1 cellular context compared by ENCODE assay signal in the genomic region with DNA sequence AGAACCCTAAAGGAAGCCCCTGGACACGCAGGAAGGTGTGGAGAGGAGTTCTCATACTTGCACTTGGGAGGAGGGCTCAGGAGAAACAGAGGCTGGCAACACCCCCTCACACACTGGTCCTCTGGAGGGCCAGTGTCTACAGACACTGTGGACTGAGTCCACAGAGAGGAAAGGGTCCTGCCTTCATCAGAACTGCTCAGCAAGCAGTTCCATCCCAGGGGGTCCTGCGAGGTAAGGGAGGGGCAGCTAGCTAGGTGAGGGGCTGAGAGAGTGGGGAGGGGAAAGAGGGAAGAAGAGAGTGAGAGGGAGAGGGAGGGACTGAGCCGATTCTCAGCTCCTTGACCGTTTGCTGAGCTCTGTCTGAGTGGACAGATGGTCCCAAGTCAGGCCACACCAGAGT.
TF ChIP-seq lines count a peak whose summit lies in the region.

No MANE protein-coding gene starts in this region.

TF ChIP-seq in HepG2, 621 proteins besides CTCF, POLR2A, EP300 and RAD21:
- TF ChIP-seq, protein P1, sequence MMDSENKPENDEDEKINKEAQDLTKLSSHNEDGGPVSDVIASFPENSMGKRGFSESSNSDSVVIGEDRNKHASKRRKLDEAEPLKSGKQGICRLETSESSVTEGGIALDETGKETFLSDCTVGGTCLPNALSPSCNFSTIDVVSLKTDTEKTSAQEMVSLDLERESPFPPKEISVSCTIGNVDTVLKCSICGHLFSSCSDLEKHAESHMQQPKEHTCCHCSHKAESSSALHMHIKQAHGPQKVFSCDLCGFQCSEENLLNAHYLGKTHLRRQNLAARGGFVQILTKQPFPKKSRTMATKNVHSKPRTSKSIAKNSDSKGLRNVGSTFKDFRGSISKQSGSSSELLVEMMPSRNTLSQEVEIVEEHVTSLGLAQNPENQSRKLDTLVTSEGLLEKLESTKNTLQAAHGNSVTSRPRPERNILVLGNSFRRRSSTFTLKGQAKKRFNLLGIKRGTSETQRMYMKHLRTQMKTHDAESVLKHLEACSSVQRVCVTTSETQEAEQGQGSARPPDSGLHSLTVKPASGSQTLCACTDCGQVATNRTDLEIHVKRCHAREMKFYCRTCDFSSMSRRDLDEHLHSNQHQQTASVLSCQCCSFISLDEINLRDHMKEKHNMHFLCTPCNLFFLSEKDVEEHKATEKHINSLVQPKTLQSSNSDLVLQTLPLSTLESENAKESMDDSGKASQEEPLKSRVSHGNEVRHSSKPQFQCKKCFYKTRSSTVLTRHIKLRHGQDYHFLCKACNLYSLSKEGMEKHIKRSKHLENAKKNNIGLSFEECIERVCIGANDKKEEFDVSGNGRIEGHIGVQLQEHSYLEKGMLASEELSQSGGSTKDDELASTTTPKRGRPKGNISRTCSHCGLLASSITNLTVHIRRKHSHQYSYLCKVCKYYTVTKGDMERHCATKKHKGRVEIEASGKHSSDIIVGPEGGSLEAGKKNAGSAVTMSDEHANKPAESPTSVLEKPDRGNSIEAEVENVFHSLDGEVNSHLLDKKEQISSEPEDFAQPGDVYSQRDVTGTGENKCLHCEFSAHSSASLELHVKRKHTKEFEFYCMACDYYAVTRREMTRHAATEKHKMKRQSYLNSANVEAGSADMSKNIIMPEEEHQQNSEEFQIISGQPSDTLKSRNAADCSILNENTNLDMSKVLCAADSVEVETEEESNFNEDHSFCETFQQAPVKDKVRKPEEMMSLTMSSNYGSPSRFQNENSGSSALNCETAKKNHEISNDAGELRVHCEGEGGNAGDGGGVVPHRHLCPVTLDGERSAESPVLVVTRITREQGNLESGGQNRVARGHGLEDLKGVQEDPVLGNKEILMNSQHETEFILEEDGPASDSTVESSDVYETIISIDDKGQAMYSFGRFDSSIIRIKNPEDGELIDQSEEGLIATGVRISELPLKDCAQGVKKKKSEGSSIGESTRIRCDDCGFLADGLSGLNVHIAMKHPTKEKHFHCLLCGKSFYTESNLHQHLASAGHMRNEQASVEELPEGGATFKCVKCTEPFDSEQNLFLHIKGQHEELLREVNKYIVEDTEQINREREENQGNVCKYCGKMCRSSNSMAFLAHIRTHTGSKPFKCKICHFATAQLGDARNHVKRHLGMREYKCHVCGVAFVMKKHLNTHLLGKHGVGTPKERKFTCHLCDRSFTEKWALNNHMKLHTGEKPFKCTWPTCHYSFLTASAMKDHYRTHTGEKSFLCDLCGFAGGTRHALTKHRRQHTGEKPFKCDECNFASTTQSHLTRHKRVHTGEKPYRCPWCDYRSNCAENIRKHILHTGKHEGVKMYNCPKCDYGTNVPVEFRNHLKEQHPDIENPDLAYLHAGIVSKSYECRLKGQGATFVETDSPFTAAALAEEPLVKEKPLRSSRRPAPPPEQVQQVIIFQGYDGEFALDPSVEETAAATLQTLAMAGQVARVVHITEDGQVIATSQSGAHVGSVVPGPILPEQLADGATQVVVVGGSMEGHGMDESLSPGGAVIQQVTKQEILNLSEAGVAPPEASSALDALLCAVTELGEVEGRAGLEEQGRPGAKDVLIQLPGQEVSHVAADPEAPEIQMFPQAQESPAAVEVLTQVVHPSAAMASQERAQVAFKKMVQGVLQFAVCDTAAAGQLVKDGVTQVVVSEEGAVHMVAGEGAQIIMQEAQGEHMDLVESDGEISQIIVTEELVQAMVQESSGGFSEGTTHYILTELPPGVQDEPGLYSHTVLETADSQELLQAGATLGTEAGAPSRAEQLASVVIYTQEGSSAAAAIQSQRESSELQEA (CRISPR knock-in tag; IDR thresholded peaks at IDR 0.05; ENCODE audit: not compliant biosample characterization), result no peak
- TF ChIP-seq, protein P2, sequence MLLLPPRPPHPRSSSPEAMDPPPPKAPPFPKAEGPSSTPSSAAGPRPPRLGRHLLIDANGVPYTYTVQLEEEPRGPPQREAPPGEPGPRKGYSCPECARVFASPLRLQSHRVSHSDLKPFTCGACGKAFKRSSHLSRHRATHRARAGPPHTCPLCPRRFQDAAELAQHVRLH (CRISPR knock-in tag; IDR thresholded peaks at IDR 0.05; ENCODE audit: borderline replicate concordance, low read depth), result no peak
- TF ChIP-seq ZBTB1 (CRISPR knock-in tag; IDR thresholded peaks at IDR 0.05; ENCODE audit: borderline replicate concordance) (no peak), CBX2 (IDR thresholded peaks at IDR 0.05; ENCODE audit: low read depth, low read length) (no peak), CBX2 (CRISPR knock-in tag; IDR thresholded peaks at IDR 0.05; ENCODE audit: low read depth) (no peak), ATF1 (CRISPR knock-in tag; IDR thresholded peaks at IDR 0.05) (no peak), ATAD3A (CRISPR knock-in tag; IDR thresholded peaks at IDR 0.05) (no peak), MED1 (CRISPR knock-in tag; IDR thresholded peaks at IDR 0.05) (no peak), ZNF547 (CRISPR knock-in tag; IDR thresholded peaks at IDR 0.05) (no peak), TAF1 (CRISPR knock-in tag; IDR thresholded peaks at IDR 0.05) (no peak), ZNF30 (CRISPR knock-in tag; IDR thresholded peaks at IDR 0.05) (no peak), ZNF768 (CRISPR knock-in tag; IDR thresholded peaks at IDR 0.05) (no peak), SAFB2 (CRISPR knock-in tag; IDR thresholded peaks at IDR 0.05; ENCODE audit: borderline replicate concordance, low read depth) (no peak), ZNF83 (CRISPR knock-in tag; IDR thresholded peaks at IDR 0.05; ENCODE audit: borderline replicate concordance) (no peak)
- TF ChIP-seq, protein P3, sequence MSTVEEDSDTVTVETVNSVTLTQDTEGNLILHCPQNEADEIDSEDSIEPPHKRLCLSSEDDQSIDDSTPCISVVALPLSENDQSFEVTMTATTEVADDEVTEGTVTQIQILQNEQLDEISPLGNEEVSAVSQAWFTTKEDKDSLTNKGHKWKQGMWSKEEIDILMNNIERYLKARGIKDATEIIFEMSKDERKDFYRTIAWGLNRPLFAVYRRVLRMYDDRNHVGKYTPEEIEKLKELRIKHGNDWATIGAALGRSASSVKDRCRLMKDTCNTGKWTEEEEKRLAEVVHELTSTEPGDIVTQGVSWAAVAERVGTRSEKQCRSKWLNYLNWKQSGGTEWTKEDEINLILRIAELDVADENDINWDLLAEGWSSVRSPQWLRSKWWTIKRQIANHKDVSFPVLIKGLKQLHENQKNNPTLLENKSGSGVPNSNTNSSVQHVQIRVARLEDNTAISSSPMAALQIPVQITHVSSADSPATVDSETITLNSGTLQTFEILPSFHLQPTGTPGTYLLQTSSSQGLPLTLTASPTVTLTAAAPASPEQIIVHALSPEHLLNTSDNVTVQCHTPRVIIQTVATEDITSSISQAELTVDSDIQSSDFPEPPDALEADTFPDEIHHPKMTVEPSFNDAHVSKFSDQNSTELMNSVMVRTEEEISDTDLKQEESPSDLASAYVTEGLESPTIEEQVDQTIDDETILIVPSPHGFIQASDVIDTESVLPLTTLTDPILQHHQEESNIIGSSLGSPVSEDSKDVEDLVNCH (CRISPR knock-in tag; IDR thresholded peaks at IDR 0.05), result no peak
- TF ChIP-seq, protein P4, sequence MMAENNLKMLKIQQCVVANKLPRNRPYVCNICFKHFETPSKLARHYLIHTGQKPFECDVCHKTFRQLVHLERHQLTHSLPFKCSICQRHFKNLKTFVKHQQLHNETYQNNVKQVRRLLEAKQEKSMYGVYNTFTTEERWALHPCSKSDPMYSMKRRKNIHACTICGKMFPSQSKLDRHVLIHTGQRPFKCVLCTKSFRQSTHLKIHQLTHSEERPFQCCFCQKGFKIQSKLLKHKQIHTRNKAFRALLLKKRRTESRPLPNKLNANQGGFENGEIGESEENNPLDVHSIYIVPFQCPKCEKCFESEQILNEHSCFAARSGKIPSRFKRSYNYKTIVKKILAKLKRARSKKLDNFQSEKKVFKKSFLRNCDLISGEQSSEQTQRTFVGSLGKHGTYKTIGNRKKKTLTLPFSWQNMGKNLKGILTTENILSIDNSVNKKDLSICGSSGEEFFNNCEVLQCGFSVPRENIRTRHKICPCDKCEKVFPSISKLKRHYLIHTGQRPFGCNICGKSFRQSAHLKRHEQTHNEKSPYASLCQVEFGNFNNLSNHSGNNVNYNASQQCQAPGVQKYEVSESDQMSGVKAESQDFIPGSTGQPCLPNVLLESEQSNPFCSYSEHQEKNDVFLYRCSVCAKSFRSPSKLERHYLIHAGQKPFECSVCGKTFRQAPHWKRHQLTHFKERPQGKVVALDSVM (CRISPR knock-in tag; IDR thresholded peaks at IDR 0.05), result no peak
- TF ChIP-seq, protein P5, sequence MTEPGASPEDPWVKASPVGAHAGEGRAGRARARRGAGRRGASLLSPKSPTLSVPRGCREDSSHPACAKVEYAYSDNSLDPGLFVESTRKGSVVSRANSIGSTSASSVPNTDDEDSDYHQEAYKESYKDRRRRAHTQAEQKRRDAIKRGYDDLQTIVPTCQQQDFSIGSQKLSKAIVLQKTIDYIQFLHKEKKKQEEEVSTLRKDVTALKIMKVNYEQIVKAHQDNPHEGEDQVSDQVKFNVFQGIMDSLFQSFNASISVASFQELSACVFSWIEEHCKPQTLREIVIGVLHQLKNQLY (CRISPR knock-in tag; IDR thresholded peaks at IDR 0.05), result no peak
TF ChIP-seq in HepG2: peak in this region for 0.
